Comparison of ENCODE assay signal across 28 cellular contexts in the genomic region with DNA sequence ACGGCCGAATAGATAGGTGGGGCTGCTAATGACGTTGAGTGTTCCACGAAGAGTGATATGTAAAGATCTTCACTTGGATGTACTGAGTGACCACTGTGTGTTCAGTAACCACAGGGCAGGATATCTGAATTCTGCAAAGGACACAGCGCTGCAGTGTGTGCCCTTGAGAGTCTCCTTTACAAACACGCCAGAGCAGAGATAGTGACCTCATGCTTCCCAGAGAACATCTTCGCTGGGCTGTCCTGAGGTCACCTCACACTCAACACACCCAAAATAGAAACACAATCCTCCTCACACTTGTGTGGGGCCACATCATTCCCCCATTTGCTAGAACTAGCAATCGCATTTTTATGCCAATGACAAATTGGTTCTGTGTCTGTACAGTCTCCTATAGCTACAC.
DNase-seq lines count a peak whose midpoint lies in the region; ATAC-seq and TF ChIP-seq lines count a peak whose summit lies in the region.
"Had no signal": no experiment of that assay in that cellular context is flagged by ENCODE, and none has a peak within 500 bp of the region (broad histone marks: within the 10 kb centered on the region; RNA-seq: fewer than 3 reads in every experiment).

No MANE protein-coding gene starts in this region.

- H3K4me1 ChIP-seq in adrenal gland (replicated peaks in 1 of 2) (peaks cover 8 to 17% of the 10 kb centered on the region in 2 donors), heart left ventricle (peaks cover 0 to 31% (median 6%) of the 10 kb centered on the region in 12 donors), right cardiac atrium (ENCODE audit: control insufficient read depth, insufficient read depth, low read length) (no peaks in the 10 kb centered on the region), testis (no peaks in the 10 kb centered on the region), foreskin keratinocyte (peaks cover 10% of the 10 kb centered on the region)

- TF ChIP-seq POLR2A in adrenal gland (IDR thresholded peaks at IDR 0.05) (no peak), heart left ventricle (IDR thresholded peaks at IDR 0.05) (no peak), testis (IDR thresholded peaks at IDR 0.05) (no peak)

- TF ChIP-seq CTCF in adrenal gland (IDR thresholded peaks at IDR 0.05) (no peak), heart left ventricle (IDR thresholded peaks at IDR 0.05) (no peak), testis (IDR thresholded peaks at IDR 0.05) (no peak), foreskin keratinocyte (conservative IDR thresholded peaks at IDR 0.05) (no peak)

- H3K36me3 ChIP-seq in adrenal gland (replicated peaks in 1 of 2) (no peaks in the 10 kb centered on the region), heart left ventricle (no peaks in the 10 kb centered on the region), testis (ENCODE audit: low read depth, missing control alignments) (no peaks in the 10 kb centered on the region)

- H3K4me3 ChIP-seq in adrenal gland (no peak overlapping the region), heart left ventricle (no peak overlapping the region), right cardiac atrium (ENCODE audit: low read length) (no peak overlapping the region), testis (no peak overlapping the region)

- H3K9me3 ChIP-seq in adrenal gland (replicated peaks in 1 of 3), result no peaks in the 10 kb centered on the region
- H3K9me3 ChIP-seq in heart left ventricle, result no peaks in the 10 kb centered on the region
- H3K9me3 ChIP-seq in right cardiac atrium (ENCODE audit: control insufficient read depth, low read length), result no peaks in the 10 kb centered on the region
- H3K9me3 ChIP-seq in testis, result no peaks in the 10 kb centered on the region
- H3K9me3 ChIP-seq: Caco-2, SK-N-SH had no signal

- 56 to 70% (median 61%) methylated on average over 7 to 8 of the region's 8 CpGs for WGBS in adrenal gland, 4 donors
- WGBS in heart left ventricle, 4 donors, result 46 to 69% (median 64%) methylated on average over 8 of the region's 8 CpGs
- WGBS in right cardiac atrium, result 71% methylated on average over 8 of the region's 8 CpGs
- 60 to 64% methylated on average over 8 of the region's 8 CpGs for WGBS in testis, 2 donors

- peak overlapping the region in 1 of 5 donors; percentile 27 for H3K27ac ChIP-seq in adrenal gland
- peak overlapping the region in 9 of 12 donors; percentile 41 to 77 (median 54) for H3K27ac ChIP-seq in heart left ventricle
- peak overlapping the region; percentile 55 for H3K27ac ChIP-seq in right cardiac atrium (ENCODE audit: low read length)
- no peak overlapping the region for H3K27ac ChIP-seq in testis
- H3K27ac ChIP-seq in foreskin keratinocyte, result no peak overlapping the region
- H3K27ac ChIP-seq: KMS-11, RWPE1 had no signal

- H3K27me3 ChIP-seq in adrenal gland (no peaks in the 10 kb centered on the region), heart left ventricle (no peaks in the 10 kb centered on the region), right cardiac atrium (ENCODE audit: control insufficient read depth, insufficient read depth) (no peaks in the 10 kb centered on the region), testis (no peaks in the 10 kb centered on the region), foreskin keratinocyte (no peaks in the 10 kb centered on the region)

- ATAC-seq in heart left ventricle (peak; percentile 96 to 97 (median 96)), right cardiac atrium (peak; percentile 95 to 96), foreskin keratinocyte (no peak), GM21786 (IDR thresholded peaks at IDR 0.05; ENCODE audit: unreplicated experiment) (no peak)
- ATAC-seq: Panc1 had no signal

- DNase-seq in adrenal gland (peak; percentile 25 to 63 (median 52)), heart left ventricle (peak in 4 of 5 donors; percentile 24 to 62 (median 39)), right cardiac atrium (peak in 1 of 3 donors; percentile 22), testis (peak; percentile 32), foreskin keratinocyte (no peak)
- DNase-seq in effector CD4-positive, alpha-beta T cell, result no peak
- DNase-seq: C1 segment of cervical spinal cord; Caco-2; CD4-positive, alpha-beta memory T cell; DMS79; EL; GF-D8; GOT3; HCEC 1CT; IMR-90; NCI-H1092; NCI-H1417 treated with DMSO at 0.1 percent for 48 hours; NCI-H1694 treated with DMSO at 0.1 percent for 48 hours; NCI-H2081; NCI-H226; NCI-H510A; SIG-M5; SK-N-SH; SW 1271 had no signal

- intact Hi-C loops in adrenal gland (cut with DNase I) (loop anchor here in 1 of 2 donors (10.0 kb wide), 1 partner anchor 140 kb away; a partner anchor contains a TSS), heart left ventricle (cut with DNase I) (loop anchor here in 1 of 10 donors (10.0 kb wide), 1 partner anchor 140 kb away; a partner anchor contains a TSS), right cardiac atrium (cut with DNase I) (loop anchor here in 1 of 4 donors (10.0 kb wide), 1 partner anchor 140 kb away; a partner anchor contains a TSS), testis (cut with DNase I; ENCODE audit: low total_unique reads) (no loop called here)

Comparison
In these comparisons a context has a peak if more than half of its experiments do, and no peak if none do; other contexts are left out.
1. DNase-seq: peak in adrenal gland (7 of 7), heart left ventricle (4 of 5) and testis (single experiment); none in foreskin keratinocyte (0 of 2) and effector CD4-positive, alpha-beta T cell (single experiment).
2. H3K27ac ChIP-seq: peak in heart left ventricle (9 of 12) and right cardiac atrium (single experiment); none in testis (0 of 2) and foreskin keratinocyte (single experiment).
3. ATAC-seq: peak in heart left ventricle (4 of 4) and right cardiac atrium (2 of 2); none in foreskin keratinocyte (single experiment) and GM21786 (single experiment).